8 cellular contexts compared by ENCODE assay signal in genomic region chr2:95728878-95729511, GRCh38.
DNase-seq lines count a peak whose midpoint lies in the region; ATAC-seq, FAIRE-seq and TF ChIP-seq lines count a peak whose summit lies in the region.

No MANE protein-coding gene starts in this region.

- peaks cover 13 to 22% of the 10 kb centered on the region in 2 donors for H3K27me3 Mint-ChIP-seq in stimulated activated naive B cell treated with anti-CD40 and anti-IgM and Interleukin-4, amounts not matched to agents 10 μg/mL and 1 μg/mL and 100 μg/mL, for 72 hours

- no peak for TF ChIP-seq POLR2A in GM12892 (IDR thresholded peaks at IDR 0.05; ENCODE audit: low read depth, low read length)

- peak; percentile 86 to 87 for ATAC-seq in stimulated activated naive B cell treated with anti-CD40 and anti-IgM and Interleukin-4, amounts not matched to agents 10 μg/mL and 1 μg/mL and 100 μg/mL, for 72 hours (replicated peaks)
- no peak for ATAC-seq in GM21576 (IDR thresholded peaks at IDR 0.05; ENCODE audit: unreplicated experiment)

- no peaks in the 10 kb centered on the region for H3K4me1 Mint-ChIP-seq in stimulated activated naive B cell treated with anti-CD40 and anti-IgM and Interleukin-4, amounts not matched to agents 10 μg/mL and 1 μg/mL and 100 μg/mL, for 72 hours

- H3K9me3 Mint-ChIP-seq in stimulated activated naive B cell treated with anti-CD40 and anti-IgM and Interleukin-4, amounts not matched to agents 10 μg/mL and 1 μg/mL and 100 μg/mL, for 72 hours = no peaks in the 10 kb centered on the region

- peak; percentile 93 for FAIRE-seq in GM12892 (lab: Jason Lieb, UNC)

- DNase-seq in AG04449 (ENCODE audit: low read depth, low spot score) (peak; percentile 59), GM12892 (ENCODE audit: insufficient read length) (peak; percentile 16), NCI-H1092 (lab: John Stamatoyannopoulos, UW) (peak; percentile 66), SK-N-DZ (ENCODE audit: low spot score) (peak; percentile 66), cerebellar cortex (ENCODE audit: low spot score) (peak; percentile 93), left kidney (ENCODE audit: low read depth, low spot score) (peak; percentile 95)
- peak; percentile 27 for DNase-seq in stimulated activated naive B cell treated with anti-CD40 and anti-IgM and Interleukin-4, amounts not matched to agents 10 μg/mL and 1 μg/mL and 100 μg/mL, for 72 hours

- peak; percentile 60 for TF ChIP-seq CTCF in AG04449 (IDR thresholded peaks at IDR 0.05; ENCODE audit: insufficient read depth, low read length, missing control alignments)

- no peak overlapping the region for H3K4me3 ChIP-seq in AG04449 (ENCODE audit: low read depth, low read length)

- H3K27ac Mint-ChIP-seq in stimulated activated naive B cell treated with anti-CD40 and anti-IgM and Interleukin-4, amounts not matched to agents 10 μg/mL and 1 μg/mL and 100 μg/mL, for 72 hours = no peak overlapping the region

- no peak overlapping the region for H3K4me3 Mint-ChIP-seq in stimulated activated naive B cell treated with anti-CD40 and anti-IgM and Interleukin-4, amounts not matched to agents 10 μg/mL and 1 μg/mL and 100 μg/mL, for 72 hours

- POLR2A ChIA-PET in AG04449 (lab: Yijun Ruan, JAX) = no interaction called here

- no peaks in the 10 kb centered on the region for H3K36me3 Mint-ChIP-seq in stimulated activated naive B cell treated with anti-CD40 and anti-IgM and Interleukin-4, amounts not matched to agents 10 μg/mL and 1 μg/mL and 100 μg/mL, for 72 hours

- CTCF ChIA-PET in AG04449 (lab: Yijun Ruan, JAX) = interaction anchor here (0.8 to 5.4 kb wide), 12 partner anchors 203 to 498 kb away, joined by 3 to 74 read pairs (median 5); partner anchors contain the start of gene FAHD2A

Comparison
In these comparisons a context has a peak if more than half of its experiments do, and no peak if none do; other contexts are left out.
1. DNase-seq: peak in every context shown above with its lines; median percentile 95 in left kidney; 93 in cerebellar cortex; 66 in NCI-H1092; 66 in SK-N-DZ; 59 in AG04449; 27 in stimulated activated naive B cell treated with anti-CD40 and anti-IgM and Interleukin-4, amounts not matched to agents 10 μg/mL and 1 μg/mL and 100 μg/mL, for 72 hours; 16 in GM12892.